5 cellular contexts compared by ENCODE assay signal in genomic region chr2:83522891-83523493, GRCh38.
"Had no signal": no experiment of that assay in that cellular context is flagged by ENCODE, and none has a peak within 500 bp of the region (broad histone marks: within the 10 kb centered on the region; RNA-seq: fewer than 3 reads in every experiment).

No MANE protein-coding gene starts in this region.

- H3K27ac Mint-ChIP-seq: H9, IgD-negative memory B cell had no signal

- DNase-seq: GM23248, H9, HCEC 1CT, KG1 had no signal

- H3K4me3 ChIP-seq: GM23248 had no signal

- H3K9ac ChIP-seq: GM23248 had no signal

- H3K36me3 Mint-ChIP-seq: IgD-negative memory B cell had no signal

- H3K4me1 Mint-ChIP-seq: H9, IgD-negative memory B cell had no signal

- H3K27me3 Mint-ChIP-seq: IgD-negative memory B cell had no signal

- H3K4me3 Mint-ChIP-seq: H9, IgD-negative memory B cell had no signal

- H3K27ac ChIP-seq: GM23248 had no signal

- H2AFZ ChIP-seq: GM23248 had no signal
